In the genomic region with DNA sequence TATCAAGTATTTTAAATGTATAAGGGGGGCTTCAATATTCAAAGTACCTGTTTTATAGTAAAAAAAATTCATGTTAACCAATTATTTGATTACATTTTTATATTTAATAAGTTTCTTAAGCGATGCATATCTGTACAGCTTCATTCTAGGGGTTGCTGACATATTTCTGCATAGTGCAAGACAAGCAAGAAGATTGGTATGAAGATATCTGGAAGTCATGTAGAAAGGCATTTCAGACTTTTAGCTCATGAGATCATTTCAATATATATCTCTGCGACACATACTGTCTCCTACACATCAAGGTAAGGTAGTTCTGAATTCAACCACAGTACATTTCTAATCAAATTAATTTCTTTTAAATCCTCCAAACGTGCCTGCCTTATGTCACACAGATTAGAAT, we compare ENCODE assay signal across 16 cellular contexts.
DNase-seq lines count a peak whose midpoint lies in the region; TF ChIP-seq lines count a peak whose summit lies in the region.
"Had no signal": no experiment of that assay in that cellular context is flagged by ENCODE, and none has a peak within 500 bp of the region (broad histone marks: within the 10 kb centered on the region; RNA-seq: fewer than 3 reads in every experiment).

No MANE protein-coding gene starts in this region.

- H3F3A ChIP-seq in SK-N-SH (replicated peaks; ENCODE audit: insufficient read depth), result no peaks in the 10 kb centered on the region

- H3K4me1 ChIP-seq in SK-N-SH (ENCODE audit: control insufficient read depth in 1 of 2, insufficient read depth in 2 of 2, low read depth in 1 of 2, low read length in 1 of 2), result peaks cover 0 to 15% of the 10 kb centered on the region in 2 experiments; a peak in 3 of 4 replicates
- H3K4me1 ChIP-seq: A549 had no signal

- no peak overlapping the region for H3K4me2 ChIP-seq in SK-N-SH
- H3K4me2 ChIP-seq: A549, KMS-11 had no signal

- H3K36me3 ChIP-seq in SK-N-SH (replicated peaks in 1 of 2; ENCODE audit: control insufficient read depth in 1 of 2, insufficient read depth in 2 of 2, low read length in 1 of 2), result peaks cover 2 to 13% of the 10 kb centered on the region in 2 experiments

- H3K9me2 ChIP-seq in SK-N-SH, result no peaks in the 10 kb centered on the region

- TF ChIP-seq CTCF in SK-N-SH (IDR thresholded peaks at IDR 0.05), result no peak

- H3K79me2 ChIP-seq in SK-N-SH (ENCODE audit: insufficient read depth), result peaks cover 61% of the 10 kb centered on the region

- CTCF ChIA-PET in SK-N-SH (lab: Yijun Ruan, JAX), result interaction anchor here (1.1 kb wide), 1 partner anchor 17 kb away, joined by 3 read pairs; no protein-coding TSS in a partner anchor

- WGBS in SK-N-SH (ENCODE audit: low lambda C conversion rate), result 70% methylated on average over 3 of the region's 3 CpGs

- no peak for TF ChIP-seq RAD21 in SK-N-SH (IDR thresholded peaks at IDR 0.05; ENCODE audit: low read length)

- H3K27ac ChIP-seq in SK-N-SH (ENCODE audit: low read depth in 2 of 2, low read length in 1 of 2), result 0 out of 4 replicates have a peak overlapping the region, but pooled peaks of 1 of the 2 experiments have one; percentile 8
- H3K27ac ChIP-seq: A549, KMS-11 had no signal

- H3K4me3 ChIP-seq in SK-N-SH (ENCODE audit: low read depth in 2 of 2, low read length in 1 of 2), result no peak overlapping the region
- H3K4me3 ChIP-seq: A549, SK-N-MC had no signal

- DNase-seq in EH (ENCODE audit: low read depth) (peak; percentile 63), SK-N-SH (no peak), dedifferentiated amniotic fluid mesenchymal stem cell (ENCODE audit: extremely low spot score) (peak; percentile 65), non-pigmented ciliary epithelial cell (ENCODE audit: low read depth) (peak; percentile 37), inferior parietal cortex (ENCODE audit: extremely low spot score) (no peak), MV-4-11 (lab: John Stamatoyannopoulos, UW) (no peak), NCI-H1417 treated with DMSO at 0.1 percent for 48 hours (lab: John Stamatoyannopoulos, UW) (no peak)
- DNase-seq: CD4-positive, alpha-beta T cell; DND-41; NCI-H1092 treated with DMSO at 0.1 percent for 48 hours; NCI-H1694 treated with DMSO at 0.1 percent for 48 hours; NCI-H446 treated with DMSO at 0.1 percent for 48 hours; NCI-H774 had no signal

- H3K9ac ChIP-seq in SK-N-SH, result no peak overlapping the region
- H3K9ac ChIP-seq: KMS-11 had no signal

- H3K27me3 ChIP-seq in SK-N-SH (ENCODE audit: insufficient read depth), result no peaks in the 10 kb centered on the region

- POLR2A ChIA-PET in SK-N-SH (lab: Yijun Ruan, JAX), result no interaction called here

- H3K9me3 ChIP-seq in SK-N-SH, result no peaks in the 10 kb centered on the region
- H3K9me3 ChIP-seq: A549 had no signal

- TF ChIP-seq EP300 in SK-N-SH (IDR thresholded peaks at IDR 0.05; ENCODE audit: borderline replicate concordance in 1 of 2, low read depth in 1 of 2, low read length in 1 of 2), result peak in 1 of 2 experiments; percentile 64; a peak in 1 of 4 replicates

- H4K20me1 ChIP-seq in SK-N-SH (ENCODE audit: insufficient read depth), result peaks cover 3% of the 10 kb centered on the region; the same call in 1 of the 2 replicates

- no peak overlapping the region for H2AFZ ChIP-seq in SK-N-SH (ENCODE audit: low read depth)

TF ChIP-seq in SK-N-SH, 30 proteins besides CTCF, POLR2A, EP300 and RAD21:
- peak; percentile 67; the same call in 1 of the 2 replicates for TF ChIP-seq MEF2A (IDR thresholded peaks at IDR 0.05; ENCODE audit: borderline replicate concordance, low read depth)
- TF ChIP-seq, protein P1, sequence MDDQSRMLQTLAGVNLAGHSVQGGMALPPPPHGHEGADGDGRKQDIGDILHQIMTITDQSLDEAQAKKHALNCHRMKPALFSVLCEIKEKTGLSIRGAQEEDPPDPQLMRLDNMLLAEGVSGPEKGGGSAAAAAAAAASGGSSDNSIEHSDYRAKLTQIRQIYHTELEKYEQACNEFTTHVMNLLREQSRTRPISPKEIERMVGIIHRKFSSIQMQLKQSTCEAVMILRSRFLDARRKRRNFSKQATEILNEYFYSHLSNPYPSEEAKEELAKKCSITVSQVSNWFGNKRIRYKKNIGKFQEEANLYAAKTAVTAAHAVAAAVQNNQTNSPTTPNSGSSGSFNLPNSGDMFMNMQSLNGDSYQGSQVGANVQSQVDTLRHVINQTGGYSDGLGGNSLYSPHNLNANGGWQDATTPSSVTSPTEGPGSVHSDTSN (IDR thresholded peaks at IDR 0.05), result peak; percentile 82
- peak; percentile 29; the same call in 1 of the 2 replicates for TF ChIP-seq FOSL2 (IDR thresholded peaks at IDR 0.05; ENCODE audit: borderline replicate concordance, low read depth)
- no peak for TF ChIP-seq SMC3 (IDR thresholded peaks at IDR 0.05; ENCODE audit: low read depth, low read length)
- peak; percentile 95 for TF ChIP-seq TCF12 (IDR thresholded peaks at IDR 0.05)
- TF ChIP-seq YY1 (IDR thresholded peaks at IDR 0.05; ENCODE audit: low read depth), result no peak
- no peak for TF ChIP-seq MXI1 (IDR thresholded peaks at IDR 0.05; ENCODE audit: low read depth, low read length)
- TF ChIP-seq JUND (IDR thresholded peaks at IDR 0.05), result peak; percentile 69
- no peak for TF ChIP-seq NFIC (IDR thresholded peaks at IDR 0.05; ENCODE audit: borderline replicate concordance)
- TF ChIP-seq TEAD4 (IDR thresholded peaks at IDR 0.05; ENCODE audit: borderline replicate concordance, insufficient read depth), result peak; percentile 31; the same call in 1 of the 2 replicates
- peak; percentile 41; the same call in 1 of the 2 replicates for TF ChIP-seq POLR2AphosphoS5 (IDR thresholded peaks at IDR 0.05; ENCODE audit: low read depth, low read length)
- TF ChIP-seq, protein P2, sequence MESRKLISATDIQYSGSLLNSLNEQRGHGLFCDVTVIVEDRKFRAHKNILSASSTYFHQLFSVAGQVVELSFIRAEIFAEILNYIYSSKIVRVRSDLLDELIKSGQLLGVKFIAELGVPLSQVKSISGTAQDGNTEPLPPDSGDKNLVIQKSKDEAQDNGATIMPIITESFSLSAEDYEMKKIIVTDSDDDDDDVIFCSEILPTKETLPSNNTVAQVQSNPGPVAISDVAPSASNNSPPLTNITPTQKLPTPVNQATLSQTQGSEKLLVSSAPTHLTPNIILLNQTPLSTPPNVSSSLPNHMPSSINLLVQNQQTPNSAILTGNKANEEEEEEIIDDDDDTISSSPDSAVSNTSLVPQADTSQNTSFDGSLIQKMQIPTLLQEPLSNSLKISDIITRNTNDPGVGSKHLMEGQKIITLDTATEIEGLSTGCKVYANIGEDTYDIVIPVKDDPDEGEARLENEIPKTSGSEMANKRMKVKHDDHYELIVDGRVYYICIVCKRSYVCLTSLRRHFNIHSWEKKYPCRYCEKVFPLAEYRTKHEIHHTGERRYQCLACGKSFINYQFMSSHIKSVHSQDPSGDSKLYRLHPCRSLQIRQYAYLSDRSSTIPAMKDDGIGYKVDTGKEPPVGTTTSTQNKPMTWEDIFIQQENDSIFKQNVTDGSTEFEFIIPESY (IDR thresholded peaks at IDR 0.05; ENCODE audit: borderline replicate concordance, low read depth), result no peak
TF ChIP-seq in SK-N-SH: peak in this region for 7.

Comparison
In these comparisons a context has a peak if more than half of its experiments do, and no peak if none do; other contexts are left out.
1. DNase-seq: peak in EH (single experiment), dedifferentiated amniotic fluid mesenchymal stem cell (single experiment) and non-pigmented ciliary epithelial cell (single experiment); none in SK-N-SH (single experiment), inferior parietal cortex (single experiment), MV-4-11 (single experiment) and NCI-H1417 treated with DMSO at 0.1 percent for 48 hours (single experiment).